Comparison of ENCODE assay signal across 33 cellular contexts in genomic region chr2:211729433-211729832, GRCh38.
"Had no signal": no experiment of that assay in that cellular context is flagged by ENCODE, and none has a peak within 500 bp of the region (broad histone marks: within the 10 kb centered on the region; RNA-seq: fewer than 3 reads in every experiment).

No MANE protein-coding gene starts in this region.

- H3K4me2 ChIP-seq: KMS-11 had no signal

- DNase-seq: Karpas-422, Kasumi-1, MM.1S, NCI-H1048, NCI-H1092, NCI-H1092 treated with DMSO at 0.1 percent for 48 hours, NCI-H1105, NCI-H1105 treated with DMSO at 0.1 percent for 48 hours, NCI-H1417, NCI-H1417 treated with DMSO at 0.1 percent for 48 hours, NCI-H1436, NCI-H1436 treated with DMSO at 0.1 percent for 48 hours, NCI-H146, NCI-H1694, NCI-H1694 treated with DMSO at 0.1 percent for 48 hours, NCI-H187, NCI-H187 treated with DMSO at 0.1 percent for 48 hours, NCI-H1930, NCI-H2029, NCI-H2029 treated with DMSO at 0.1 percent for 48 hours, NCI-H2081, NCI-H2081 treated with DMSO at 0.1 percent for 48 hours, NCI-H2107, NCI-H2171, NCI-H2171 treated with DMSO at 0.1 percent for 48 hours, NCI-H2227 treated with DMSO at 0.1 percent for 48 hours, NCI-H226, NCI-H345, NCI-H446, NCI-H446 treated with DMSO at 0.1 percent for 48 hours, NCI-H510A, NCI-H510A treated with DMSO at 0.1 percent for 48 hours had no signal

- H3K9ac ChIP-seq: KMS-11 had no signal

- H3K27ac ChIP-seq: KMS-11 had no signal
